In genomic region chr18:32092422-32093105, GRCh38 we compare ENCODE assay signal across 8 cellular contexts. TPM values are rescaled to one million over a fixed set of nuclear protein-coding genes. Genes with fewer than 3 reads are reported as not detected.
DNase-seq lines count a peak whose midpoint lies in the region; ATAC-seq, FAIRE-seq and TF ChIP-seq lines count a peak whose summit lies in the region.

No MANE protein-coding gene starts in this region.

- H3K27ac Mint-ChIP-seq in immature natural killer cell: peak overlapping the region; percentile 87 to 99 (median 98)

- peak overlapping the region; percentile 94 to 97 (median 95) for H3K4me3 Mint-ChIP-seq in immature natural killer cell

- peak; percentile 90 for DNase-seq in AG04450 (ENCODE audit: low read depth, low spot score)
- DNase-seq in NCI-H2196 treated with DMSO at 0.1 percent for 48 hours (lab: John Stamatoyannopoulos, UW; ENCODE audit: unreplicated experiment): peak; percentile 98
- peak; percentile 85 for DNase-seq in bronchial epithelial cell (ENCODE audit: low read depth)
- DNase-seq in immature natural killer cell: peak; percentile 98 to 99 (median 99)
- peak; percentile 90 for DNase-seq in smooth muscle cell of the brain vasculature (ENCODE audit: low read depth, low spot score)

- peaks cover 2% of the 10 kb centered on the region for H3K36me3 ChIP-seq in bronchial epithelial cell (ENCODE audit: control insufficient read depth, insufficient read depth, low read length)

- peaks cover 42 to 60% of the 10 kb centered on the region in 2 donors for H3K4me1 Mint-ChIP-seq in immature natural killer cell

- peaks cover 15 to 27% (median 26%) of the 10 kb centered on the region in 3 donors for H3K27me3 Mint-ChIP-seq in immature natural killer cell (ENCODE audit: low read depth in 3 of 3)

- FAIRE-seq in bronchial epithelial cell (lab: Jason Lieb, UNC): no peak

- peaks cover 4% of the 10 kb centered on the region; the same call in 1 of the 2 replicates for H3K9me3 ChIP-seq in AG04450 (ENCODE audit: control insufficient read depth, insufficient read depth, low read length)

- H3K27me3 ChIP-seq in AG04450 (ENCODE audit: control insufficient read depth, insufficient read depth, low read length): no peaks in the 10 kb centered on the region
- H3K27me3 ChIP-seq in bronchial epithelial cell (ENCODE audit: control insufficient read depth, insufficient read depth, low read length): no peaks in the 10 kb centered on the region

- peak overlapping the region; percentile 98 for H3K27ac ChIP-seq in AG04450 (ENCODE audit: low read depth, low read length)

- no peaks in the 10 kb centered on the region for H3K9me3 Mint-ChIP-seq in immature natural killer cell

- TF ChIP-seq CTCF in AG04450 (IDR thresholded peaks at IDR 0.05; ENCODE audit: low read depth, low read length): no peak
- TF ChIP-seq CTCF in WI38 (IDR thresholded peaks at IDR 0.05; ENCODE audit: low read depth, low read length): no peak
- TF ChIP-seq CTCF in bronchial epithelial cell (IDR thresholded peaks at IDR 0.05; ENCODE audit: insufficient read depth, low read length, severe bottlenecking): no peak

- CTCF ChIA-PET in AG04450 (lab: Charles Lee): interaction anchor here (1.1 kb wide), 1 partner anchor 378 kb away, joined by 3 read pairs; the partner anchor contains the start of gene GAREM1

- H3K36me3 Mint-ChIP-seq in immature natural killer cell: peaks cover 5 to 15% (median 8%) of the 10 kb centered on the region in 3 donors

- POLR2A ChIA-PET in AG04450 (lab: Yijun Ruan, JAX): interaction anchor here (0.5 to 1.3 kb wide), 2 partner anchors 11 to 150 kb away, joined by 8 read pairs; partner anchors contain the start of gene TRAPPC8

- H3K4me3 ChIP-seq in AG04450 (ENCODE audit: low read depth, low read length): peak overlapping the region; percentile 94
- H3K4me3 ChIP-seq in WI38 (ENCODE audit: low read depth, low read length): peak overlapping the region; percentile 84
- peak overlapping the region; percentile 93 for H3K4me3 ChIP-seq in bronchial epithelial cell (ENCODE audit: low read depth, low read length)

- ATAC-seq in GM18907 (IDR thresholded peaks at IDR 0.05; ENCODE audit: unreplicated experiment) (peak; percentile 82), HG03139 (IDR thresholded peaks at IDR 0.05; ENCODE audit: unreplicated experiment) (peak; percentile 81)

RNA-seq across cellular contexts. Expression of gene RNF138, which starts 0.9 kb away (rescaled TPM):
- polyA plus RNA-seq in AG04450 (2011; rRNA removed): 10.6 and 12.5 TPM in 2 replicates
- 23.8 and 26.9 TPM in 2 replicates for polyA minus RNA-seq in AG04450 (2011; rRNA and poly(A)+ RNA removed)
- total RNA-seq in bronchial epithelial cell: 18.2 and 19.6 TPM in 2 replicates
- 10 to 100 TPM; 33.3 to 42.8 (median 38.2) TPM for polyA plus RNA-seq in immature natural killer cell

Comparison
In these comparisons a context has a peak if more than half of its experiments do, and no peak if none do; other contexts are left out.
1. Peak in every context shown above with its lines: DNase-seq, ATAC-seq, H3K4me3 ChIP-seq and H3K27ac ChIP-seq.